ENCODE assay signal across 8 cellular contexts in genomic region chrX:13658602-13659001, GRCh38. TPM values are rescaled to one million over a fixed set of nuclear protein-coding genes. Genes with fewer than 3 reads are reported as not detected.
DNase-seq lines count a peak whose midpoint lies in the region; ATAC-seq and TF ChIP-seq lines count a peak whose summit lies in the region.

No MANE protein-coding gene starts in this region.

- no peaks in the 10 kb centered on the region for H3K27me3 ChIP-seq in parathyroid adenoma (ENCODE audit: control insufficient read depth, insufficient read depth, low read length)

- H3K9ac ChIP-seq in parathyroid adenoma = no peak overlapping the region

- H3K4me3 ChIP-seq in foreskin fibroblast (ENCODE audit: low read depth in 1 of 2, low read length in 2 of 2) = no peak overlapping the region
- no peak overlapping the region for H3K4me3 ChIP-seq in parathyroid adenoma (ENCODE audit: low read depth, low read length)

- H2AFZ ChIP-seq in parathyroid adenoma = peak overlapping the region; percentile 51

- H3K4me1 ChIP-seq in parathyroid adenoma = peaks cover 4% of the 10 kb centered on the region

- H3K27ac ChIP-seq in VCaP = peak overlapping the region; percentile 13; the same call in 1 of the 2 replicates
- no peak overlapping the region for H3K27ac ChIP-seq in parathyroid adenoma

- no peaks in the 10 kb centered on the region for H3K9me3 ChIP-seq in parathyroid adenoma (ENCODE audit: control insufficient read depth, low read length)

- H3K79me2 ChIP-seq in parathyroid adenoma = no peaks in the 10 kb centered on the region

- TF ChIP-seq CTCF in VCaP (conservative IDR thresholded peaks at IDR 0.05) = peak; percentile 76
- peak; percentile 29 for TF ChIP-seq CTCF in foreskin fibroblast (IDR thresholded peaks at IDR 0.05; ENCODE audit: low read depth, low read length)
- peak; percentile 69 for TF ChIP-seq CTCF in parathyroid adenoma (IDR thresholded peaks at IDR 0.05)

- ATAC-seq in GM19463 (IDR thresholded peaks at IDR 0.05; ENCODE audit: unreplicated experiment) = no peak
- ATAC-seq in GM18502 (IDR thresholded peaks at IDR 0.05; ENCODE audit: poor library complexity, unreplicated experiment) = no peak

- peak; percentile 60 for DNase-seq in SIG-M5 treated with dmso at 0.1 percent for 504 hours (lab: John Stamatoyannopoulos, UW; ENCODE audit: unreplicated experiment)
- no peak for DNase-seq in SIG-M5 (lab: John Stamatoyannopoulos, UW)
- DNase-seq in M059J (ENCODE audit: low read depth) = peak; percentile 58
- peak in 1 of 2 donors; percentile 66 for DNase-seq in foreskin fibroblast

- peak overlapping the region; percentile 31 for H3K4me2 ChIP-seq in parathyroid adenoma (ENCODE audit: low read length)

- no peaks in the 10 kb centered on the region for H3K36me3 ChIP-seq in parathyroid adenoma (ENCODE audit: control insufficient read depth, insufficient read depth, low read length)

RNA-seq across cellular contexts. Expression of gene TCEANC, which starts 5.7 kb away (rescaled TPM):
- 1.4 and 5.1 TPM in 2 replicates for total RNA-seq in M059J (2014; rRNA removed; shearing (Covaris generic))

RNA-seq across cellular contexts. Expression of gene RAB9A, which starts 30.3 kb away (rescaled TPM):
- total RNA-seq in M059J (2014; rRNA removed; shearing (Covaris generic)) = 37.4 and 38.9 TPM in 2 replicates
